In genomic region chr5:838431-838851, GRCh38 we compare ENCODE assay signal across 11 cellular contexts. TPM values are rescaled to one million over a fixed set of nuclear protein-coding genes. Genes with fewer than 3 reads are reported as not detected.
DNase-seq lines count a peak whose midpoint lies in the region; ATAC-seq and TF ChIP-seq lines count a peak whose summit lies in the region.
"Not testable (repeated sequence)": the region's sequence is repeated elsewhere in the genome, so short reads cannot be mapped to it uniquely, and the experiment has no call there.
"Had no signal": no experiment of that assay in that cellular context is flagged by ENCODE, and none has a peak within 500 bp of the region (broad histone marks: within the 10 kb centered on the region; RNA-seq: fewer than 3 reads in every experiment).

No MANE protein-coding gene starts in this region.

- not testable (repeated sequence) for H3K9me3 ChIP-seq in RWPE2 (ENCODE audit: severe bottlenecking); right cardiac atrium (ENCODE audit: control insufficient read depth, low read length); neuronal stem cell (replicated peaks in 1 of 2; ENCODE audit: control insufficient read depth in 2 of 2, insufficient read depth in 1 of 2, low read depth in 1 of 2, low read length in 2 of 2)

- not testable (repeated sequence) for H3K27me3 ChIP-seq in RWPE2 (ENCODE audit: insufficient read depth, poor library complexity, severe bottlenecking); right cardiac atrium (ENCODE audit: control insufficient read depth, insufficient read depth); neuronal stem cell (ENCODE audit: control insufficient read depth in 3 of 3, insufficient read depth in 3 of 3, low read depth in 1 of 3, low read length in 3 of 3)

- H3K79me1 ChIP-seq in neuronal stem cell (ENCODE audit: low read depth, low read length) = not testable (repeated sequence)

- H3K14ac ChIP-seq in neuronal stem cell (ENCODE audit: low read length) = not testable (repeated sequence)

- DNase-seq in G401 (ENCODE audit: low spot score) (peak; percentile 93), RWPE2 (ENCODE audit: low spot score) (peak; percentile 36), right cardiac atrium (peak in 1 of 3 donors; percentile 60)
- peak; percentile 10 for DNase-seq in activated naive CD4-positive, alpha-beta T cell treated with anti-CD3 and anti-CD28 coated beads, Interleukin-2, amount 50 U/mL, for 16 hours
- not testable (repeated sequence) for DNase-seq in neuronal stem cell (ENCODE audit: low spot score)
- DNase-seq in stimulated activated CD8-positive, alpha-beta memory T cell treated with anti-CD3 and anti-CD28 coated beads, Interleukin-4, amount 100 ng/mL, for 48 hours = peak; percentile 17

- not testable (repeated sequence) for H2BK120ac ChIP-seq in neuronal stem cell (ENCODE audit: low read depth, low read length)

- H2BK5ac ChIP-seq in neuronal stem cell (ENCODE audit: low read length) = not testable (repeated sequence)

- H3K4ac ChIP-seq in neuronal stem cell (ENCODE audit: low read length) = not testable (repeated sequence)

- ATAC-seq in RWPE2 (ENCODE audit: low read depth) = not testable (repeated sequence)
- ATAC-seq in esophagus mucosa (peak; percentile 1), right cardiac atrium (peak; percentile 8 to 39)

- not testable (repeated sequence) for H3K36me3 ChIP-seq in RWPE2 (ENCODE audit: low read depth)
- H3K36me3 ChIP-seq in neuronal stem cell (replicated peaks in 1 of 2; ENCODE audit: control insufficient read depth in 2 of 2, insufficient read depth in 2 of 2, low read length in 2 of 2) = peaks cover 5 to 10% of the 10 kb centered on the region in 2 donors

- intact Hi-C loops in right cardiac atrium (cut with DNase I) = not testable (repeated sequence)

- WGBS in right cardiac atrium = 74% methylated on average over 10 of the region's 10 CpGs
- no CpG with 5 or more reads among the region's 10 CpGs for WGBS in neuronal stem cell (ENCODE audit: extremely low coverage in 2 of 2, insufficient read length in 2 of 2, insufficient replicate concordance in 1 of 2), 2 donors

- in situ Hi-C loops in G401 (cut with HindIII; ENCODE audit: low sequenced_read_pairs) = not testable (repeated sequence)

- not testable (repeated sequence) for H3K4me2 ChIP-seq in neuronal stem cell (ENCODE audit: insufficient read depth, low read length, poor library complexity, severe bottlenecking)

- not testable (repeated sequence) for H3K23ac ChIP-seq in neuronal stem cell (ENCODE audit: low read depth, low read length, poor library complexity)

- not testable (repeated sequence) for H4K8ac ChIP-seq in neuronal stem cell (ENCODE audit: low read depth, low read length)

- not testable (repeated sequence) for H2AK5ac ChIP-seq in neuronal stem cell (ENCODE audit: low read depth, low read length)

- not testable (repeated sequence) for H3K4me3 ChIP-seq in RWPE2 (ENCODE audit: severe bottlenecking); right cardiac atrium (ENCODE audit: low read length); neuronal stem cell (ENCODE audit: low read length in 2 of 2)

- H2BK15ac ChIP-seq in neuronal stem cell (ENCODE audit: low read length) = not testable (repeated sequence)

- not testable (repeated sequence) for H3K27ac ChIP-seq in RWPE2 (ENCODE audit: poor library complexity, severe bottlenecking); right cardiac atrium (ENCODE audit: low read length); neuronal stem cell (replicated peaks; ENCODE audit: low read length)

- H4K91ac ChIP-seq in neuronal stem cell (ENCODE audit: low read depth, low read length, poor library complexity) = not testable (repeated sequence)

- H3K4me1 ChIP-seq in RWPE2 (ENCODE audit: insufficient read depth, poor library complexity, severe bottlenecking); right cardiac atrium (ENCODE audit: control insufficient read depth, insufficient read depth, low read length); neuronal stem cell (ENCODE audit: control insufficient read depth in 2 of 2, insufficient read depth in 1 of 2, low read depth in 1 of 2, low read length in 2 of 2): not testable (repeated sequence)

- not testable (repeated sequence) for H2BK12ac ChIP-seq in neuronal stem cell (ENCODE audit: low read length)

- not testable (repeated sequence) for H3K9ac ChIP-seq in neuronal stem cell (ENCODE audit: low read depth, low read length, poor library complexity)

- not testable (repeated sequence) for H2AFZ ChIP-seq in neuronal stem cell (ENCODE audit: low read length)

- peak overlapping the region; percentile 59 for H3K18ac ChIP-seq in neuronal stem cell (ENCODE audit: low read length)

- TF ChIP-seq CTCF in RWPE2 (IDR thresholded peaks at IDR 0.05; ENCODE audit: poor library complexity, severe bottlenecking) = not testable (repeated sequence)

RNA-seq across cellular contexts. Expression of gene ZDHHC11, which starts 12.3 kb away (rescaled TPM):
- 5.4 and 6.0 TPM in 2 replicates for total RNA-seq in G401 (2014; rRNA removed; shearing (Covaris generic))
- total RNA-seq in esophagus mucosa (11.2 TPM), right cardiac atrium (10 to 100 TPM; 19.3 to 66.1 (median 37.4) TPM)
- 5.8 TPM for polyA plus RNA-seq in right cardiac atrium
- 6.4 TPM for polyA plus RNA-seq in neuronal stem cell (2013, experiment 1 of 2)
- polyA plus RNA-seq in neuronal stem cell (2013, experiment 2 of 2) = 6.7 TPM
- polyA plus RNA-seq: CD4-positive, CD25-positive, alpha-beta regulatory T cell had no signal

RNA-seq across cellular contexts. Expression of gene ZDHHC11B, which starts 53.9 kb away (rescaled TPM):
- total RNA-seq in G401 (2014; rRNA removed; shearing (Covaris generic)) = 0.31 TPM in 1 of 2 replicates, not detected in the other
- 7.0 TPM for total RNA-seq in esophagus mucosa
- 10 to 100 TPM; 17.0 to 49.2 (median 24.1) TPM for total RNA-seq in right cardiac atrium
- 6.6 TPM for polyA plus RNA-seq in right cardiac atrium
- polyA plus RNA-seq in neuronal stem cell (2013, experiment 1 of 2) = 2.4 TPM
- 2.2 TPM for polyA plus RNA-seq in neuronal stem cell (2013, experiment 2 of 2)
- total RNA-seq: activated T-helper 1 cell treated with anti-CD3 and anti-CD28 coated beads, Interleukin-12 subunit alpha, Interleukin-12 subunit beta, Interleukin-2, Interleukin-4 antibody, amounts not matched to agents 30 ng/mL and 10 ng/mL and 1 ng/mL, durations not matched to agents 14 hours and 24 hours and 36 hours; lung microvascular endothelial cell; M059J had no signal
- polyA plus RNA-seq: CD4-positive, CD25-positive, alpha-beta regulatory T cell had no signal

RNA-seq across cellular contexts. Expression of gene BRD9, which starts 54.2 kb away (rescaled TPM):
- 47.8 and 68.7 TPM in 2 replicates for total RNA-seq in G401 (2014; rRNA removed; shearing (Covaris generic))
- total RNA-seq in esophagus mucosa (21.2 TPM), right cardiac atrium (10 to 100 TPM; 25.1 to 41.3 (median 34.0) TPM)
- polyA plus RNA-seq in right cardiac atrium = 17.1 TPM
- polyA plus RNA-seq in neuronal stem cell (2013, experiment 1 of 2) = 31.5 TPM
- 31.0 TPM for polyA plus RNA-seq in neuronal stem cell (2013, experiment 2 of 2)

RNA-seq across cellular contexts. Expression of gene TRIP13, which starts 54.2 kb away (rescaled TPM):
- total RNA-seq in G401 (2014; rRNA removed; shearing (Covaris generic)) = 61.0 and 67.2 TPM in 2 replicates
- total RNA-seq in esophagus mucosa (12.5 TPM), right cardiac atrium (under 1 TPM; 0.25 to 0.94 (median 0.58) TPM)
- polyA plus RNA-seq in right cardiac atrium = 0.27 TPM
- polyA plus RNA-seq in neuronal stem cell (2013, experiment 1 of 2) = 24.6 TPM
- 25.7 TPM for polyA plus RNA-seq in neuronal stem cell (2013, experiment 2 of 2)
